21 cellular contexts compared by ENCODE assay signal in the genomic region with DNA sequence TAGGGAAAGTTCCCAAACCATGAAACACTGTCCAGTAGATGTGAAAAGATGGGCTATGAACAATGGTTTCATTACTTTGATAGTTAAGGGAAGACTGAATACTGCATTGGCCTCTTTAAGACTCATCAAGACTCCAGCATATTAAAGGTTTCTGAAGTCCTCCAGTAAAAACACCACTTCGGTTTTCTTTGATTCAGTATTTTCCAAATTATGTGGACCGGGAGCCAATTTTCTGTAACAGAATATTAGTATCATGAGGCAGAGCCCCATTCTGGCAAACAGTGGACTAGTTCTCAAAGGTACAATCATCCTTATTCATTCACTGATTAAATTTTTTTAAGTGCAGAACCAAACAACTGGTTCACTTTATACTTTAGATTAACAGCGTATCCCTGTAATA.
"Had no signal": no experiment of that assay in that cellular context is flagged by ENCODE, and none has a peak within 500 bp of the region (broad histone marks: within the 10 kb centered on the region; RNA-seq: fewer than 3 reads in every experiment).

No MANE protein-coding gene starts in this region.

- DNase-seq: naive thymus-derived CD4-positive, alpha-beta T cell; natural killer cell; occipital lobe; ovary; posterior cingulate gyrus; psoas muscle; right cardiac atrium; right lobe of liver; sigmoid colon; small intestine; stimulated activated CD4-positive, alpha-beta T cell treated with anti-CD3 and anti-CD28 coated beads, Interleukin-15, amount 100 ng/mL, for 24 hours; stimulated activated CD4-positive, alpha-beta T cell treated with anti-CD3 and anti-CD28 coated beads, Interleukin-2, amount 100 ng/mL, for 24 hours; stimulated activated CD4-positive, alpha-beta T cell treated with anti-CD3 and anti-CD28 coated beads, Interleukin-2, amount 100 ng/mL, for 48 hours; stimulated activated CD4-positive, alpha-beta T cell treated with anti-CD3 and anti-CD28 coated beads, Interleukin-4, amount 100 ng/mL, for 24 hours; stimulated activated CD8-positive, alpha-beta memory T cell treated with anti-CD3 and anti-CD28 coated beads, Interleukin-4, amount 100 ng/mL, for 48 hours; stimulated activated naive CD4-positive, alpha-beta T cell; stimulated activated naive CD8-positive, alpha-beta T cell treated with anti-CD3 and anti-CD28 coated beads, Interleukin-15, amount 100 ng/mL, for 72 hours; stimulated activated naive CD8-positive, alpha-beta T cell treated with anti-CD3 and anti-CD28 coated beads, Interleukin-15, Interleukin-2, amounts not matched to agents 100 U/mL and 50 U/mL, for 24 hours; thyroid gland; trophoblast cell; upper lobe of left lung had no signal
